Comparison of ENCODE assay signal across 13 cellular contexts in genomic region chr1:108704501-108704900, GRCh38.
DNase-seq lines count a peak whose midpoint lies in the region; ATAC-seq and TF ChIP-seq lines count a peak whose summit lies in the region.
"Had no signal": no experiment of that assay in that cellular context is flagged by ENCODE, and none has a peak within 500 bp of the region (broad histone marks: within the 10 kb centered on the region; RNA-seq: fewer than 3 reads in every experiment).

No MANE protein-coding gene starts in this region.

- no peak overlapping the region for H3K4me3 ChIP-seq in AG09309 (ENCODE audit: control insufficient read depth, low read depth, low read length)
- H3K4me3 ChIP-seq: heart right ventricle, upper lobe of left lung had no signal

- no peak for TF ChIP-seq CTCF in AG09309 (IDR thresholded peaks at IDR 0.05; ENCODE audit: control insufficient read depth, insufficient read depth, low read depth, low read length, missing control alignments)

- no peaks in the 10 kb centered on the region for H3K27me3 Mint-ChIP-seq in activated naive CD8-positive, alpha-beta T cell

- H3K27ac Mint-ChIP-seq in activated naive CD8-positive, alpha-beta T cell, result peak overlapping the region; percentile 81

- peaks cover 43% of the 10 kb centered on the region for H3K4me1 Mint-ChIP-seq in activated naive CD8-positive, alpha-beta T cell (ENCODE audit: low read depth)

- H3K9me3 Mint-ChIP-seq in activated naive CD8-positive, alpha-beta T cell (ENCODE audit: low read depth), result no peaks in the 10 kb centered on the region
- H3K9me3 Mint-ChIP-seq: naive B cell had no signal

- peaks cover 7% of the 10 kb centered on the region for H3K36me3 Mint-ChIP-seq in activated naive CD8-positive, alpha-beta T cell

- no peak for ATAC-seq in GM21367 (IDR thresholded peaks at IDR 0.05; ENCODE audit: unreplicated experiment)
- ATAC-seq in HG02981 (IDR thresholded peaks at IDR 0.05; ENCODE audit: unreplicated experiment), result no peak

- peak; percentile 28 for DNase-seq in AG09309 (ENCODE audit: low read depth)
- peak; percentile 81 for DNase-seq in HCEC 1CT
- peak; percentile 41 for DNase-seq in glomerular visceral epithelial cell (ENCODE audit: extremely low spot score)
- DNase-seq in NCI-H524 (lab: John Stamatoyannopoulos, UW), result no peak
- DNase-seq in stimulated activated CD4-positive, alpha-beta T cell treated with anti-CD3 and anti-CD28 coated beads, Interleukin-2, amount 100 ng/mL, for 24 hours, result no peak
- DNase-seq: activated effector memory CD4-positive, alpha-beta T cell treated with Interleukin-2 at 50 U/mL for 16 hours; DMS79 treated with DMSO at 0.1 percent for 48 hours; heart right ventricle; naive B cell; upper lobe of left lung had no signal

- H3K4me3 Mint-ChIP-seq in activated naive CD8-positive, alpha-beta T cell, result peak overlapping the region; percentile 59

Comparison
In these comparisons a context has a peak if more than half of its experiments do, and no peak if none do; other contexts are left out.
1. DNase-seq: peak in AG09309 (single experiment), HCEC 1CT (single experiment) and glomerular visceral epithelial cell (single experiment); none in NCI-H524 (0 of 2) and stimulated activated CD4-positive, alpha-beta T cell treated with anti-CD3 and anti-CD28 coated beads, Interleukin-2, amount 100 ng/mL, for 24 hours (0 of 2).